Comparison of ENCODE assay signal across 10 cellular contexts in the genomic region with DNA sequence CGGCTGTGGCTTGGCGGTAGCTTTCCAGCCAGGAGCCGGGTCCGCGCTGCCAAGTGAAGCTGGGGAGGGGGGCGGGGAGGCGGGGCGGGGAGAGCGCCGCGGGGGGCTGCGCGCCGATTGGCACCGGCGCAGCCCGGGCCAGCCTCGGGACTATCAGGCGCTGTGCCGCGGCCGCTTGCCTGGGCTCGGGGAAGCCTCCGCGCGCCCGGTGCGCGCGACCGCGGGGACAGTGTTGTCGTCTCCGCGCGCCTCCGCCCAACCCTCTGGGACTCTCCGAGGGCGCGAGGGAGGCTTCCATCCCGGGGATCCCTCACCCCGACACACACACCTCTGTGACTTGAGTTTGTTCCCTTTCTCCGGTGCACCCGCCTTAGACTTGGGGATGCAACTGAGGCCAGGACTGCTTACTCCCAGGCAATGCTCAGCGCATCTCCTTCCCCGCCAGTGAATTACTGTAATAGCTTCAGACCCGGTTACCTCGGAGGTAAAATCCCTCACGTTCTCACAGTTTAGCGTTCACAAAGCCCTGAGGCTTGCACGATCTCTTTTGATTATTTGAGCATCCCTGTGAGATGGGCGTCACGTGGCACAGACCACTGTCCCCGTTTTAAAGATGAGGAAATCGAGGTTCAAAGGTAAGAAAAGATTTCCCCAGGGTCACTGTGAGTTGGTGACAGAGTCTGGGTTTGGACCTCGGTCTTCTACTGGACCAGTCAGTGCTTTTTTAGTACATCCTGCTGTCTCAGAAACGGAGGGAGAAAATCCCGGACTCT. TPM values are rescaled to one million over a fixed set of nuclear protein-coding genes. Genes with fewer than 3 reads are reported as not detected.
DNase-seq lines count a peak whose midpoint lies in the region; ATAC-seq and TF ChIP-seq lines count a peak whose summit lies in the region.
"Had no signal": no experiment of that assay in that cellular context is flagged by ENCODE, and none has a peak within 500 bp of the region (broad histone marks: within the 10 kb centered on the region; RNA-seq: fewer than 3 reads in every experiment).

NKX1-2 (minus strand) TSS at position 26 of the 773 bp plus-strand sequence. CDS start 92 bp downstream, outside the sequence.

- H3K4me1 ChIP-seq in Caco-2, result peaks cover 17% of the 10 kb centered on the region

- H3K4me3 Mint-ChIP-seq in Caco-2 (ENCODE audit: unreplicated experiment), result peak within 1 kb of the TSS; percentile 75
- H3K4me3 Mint-ChIP-seq in nephron, result peak within 1 kb of the TSS; percentile 80 to 82 (median 81)

- peaks cover 2% of the 10 kb centered on the region for H3K27me3 ChIP-seq in Caco-2 (replicated peaks; ENCODE audit: control insufficient read depth, insufficient read depth, low read length)

- BruUV-seq in Caco-2 (replicated peaks; lab: Mats Ljungman, UMichigan), result no TSS peak

- DNase-seq in Caco-2, result peak in 1 of 2 experiments; percentile 36
- DNase-seq in NCI-H128 (lab: John Stamatoyannopoulos, UW; ENCODE audit: unreplicated experiment), result peak; percentile 1
- DNase-seq in cerebellum (ENCODE audit: low spot score), result peak; percentile 52
- no peak for DNase-seq in NCI-H2107 treated with DMSO at 0.1 percent for 48 hours (lab: John Stamatoyannopoulos, UW; ENCODE audit: unreplicated experiment)
- DNase-seq: transverse colon had no signal

- peak within 1 kb of the TSS; percentile 41 for H3K4me3 ChIP-seq in Caco-2 (ENCODE audit: low read depth, low read length)

- H3K9me3 Mint-ChIP-seq in Caco-2 (ENCODE audit: unreplicated experiment), result no peaks in the 10 kb centered on the region
- no peaks in the 10 kb centered on the region for H3K9me3 Mint-ChIP-seq in nephron

- intact Hi-C loops in Caco-2 (cut with micrococcal nuclease; ENCODE audit: unreplicated experiment), result no loop called here

- POLR2A ChIA-PET in Caco-2 (lab: Charles Lee), result no interaction called here

- H3K4me1 Mint-ChIP-seq in Caco-2 (ENCODE audit: low read depth, unreplicated experiment) (no peaks in the 10 kb centered on the region), nephron (peaks cover 28% of the 10 kb centered on the region)

- no peaks in the 10 kb centered on the region for H3K36me3 Mint-ChIP-seq in Caco-2 (ENCODE audit: insufficient read depth, unreplicated experiment)
- no peaks in the 10 kb centered on the region for H3K36me3 Mint-ChIP-seq in nephron (ENCODE audit: low read depth)

- TF ChIP-seq CTCF in Caco-2 (IDR thresholded peaks at IDR 0.05; ENCODE audit: insufficient read depth in 1 of 2, low read depth in 1 of 2, low read length in 1 of 2, severe bottlenecking in 1 of 2, unreplicated experiment in 1 of 2) (no peak), nephron (IDR thresholded peaks at IDR 0.05; ENCODE audit: unreplicated experiment in 3 of 3) (no peak)

- H3K9me3 ChIP-seq in Caco-2, result no peaks in the 10 kb centered on the region
- H3K9me3 ChIP-seq: transverse colon had no signal

- CTCF ChIA-PET in Caco-2 (lab: Charles Lee), result interaction anchor here (1.4 kb wide), 1 partner anchor 32 kb away, joined by 3 read pairs; the partner anchor contains the start of gene OAT

- ATAC-seq in HG03457 (IDR thresholded peaks at IDR 0.05; ENCODE audit: unreplicated experiment), result no peak
- no peak for ATAC-seq in GM21723 (IDR thresholded peaks at IDR 0.05; ENCODE audit: unreplicated experiment)
- no peak for ATAC-seq in GM21528 (IDR thresholded peaks at IDR 0.05; ENCODE audit: low FRiP score, unreplicated experiment)

- H3K27me3 Mint-ChIP-seq in Caco-2 (ENCODE audit: insufficient read depth, unreplicated experiment) (peaks cover 19% of the 10 kb centered on the region), nephron (ENCODE audit: low read depth) (peaks cover 98% of the 10 kb centered on the region)

- H3K36me3 ChIP-seq in Caco-2 (ENCODE audit: control insufficient read depth, insufficient read depth, low read length), result no peaks in the 10 kb centered on the region
- H3K36me3 ChIP-seq: transverse colon had no signal

- no peak within 1 kb of the TSS for H3K27ac Mint-ChIP-seq in Caco-2 (ENCODE audit: unreplicated experiment)
- no peak within 1 kb of the TSS for H3K27ac Mint-ChIP-seq in nephron

RNA-seq across cellular contexts. Expression of gene NKX1-2, which starts in this region (rescaled TPM):
- total RNA-seq in Caco-2 (2022), result 2.0 and 2.8 TPM in 2 replicates
- 0.54 TPM for total RNA-seq in cerebellum
- total RNA-seq: LHCN-M2, transverse colon had no signal

Comparison
In these comparisons a context has a peak if more than half of its experiments do, and no peak if none do; other contexts are left out.
1. Peak in DNase-seq in cerebellum; RNA of the gene not detected or under 1 TPM.